ENCODE assay signal across 23 cellular contexts in the genomic region with DNA sequence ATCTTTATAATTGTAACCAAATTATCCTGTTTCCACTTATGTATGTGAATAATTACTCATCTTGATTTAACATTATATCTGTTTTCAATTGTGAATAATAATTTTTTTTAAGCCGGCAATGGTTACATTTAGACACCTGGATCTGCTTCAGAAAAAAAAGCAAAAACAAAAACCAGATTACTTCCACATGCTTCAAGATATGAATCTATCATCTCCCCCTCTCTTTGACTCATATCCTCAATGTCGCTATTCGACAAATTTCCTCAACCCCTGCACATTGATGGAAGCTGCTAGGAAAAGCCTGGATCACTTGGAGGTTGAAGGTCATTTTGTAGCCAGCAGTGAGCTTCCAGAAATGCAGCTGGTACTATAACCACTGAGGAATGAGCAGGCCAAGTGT. TPM values are rescaled to one million over a fixed set of nuclear protein-coding genes. Genes with fewer than 3 reads are reported as not detected.
"Had no signal": no experiment of that assay in that cellular context is flagged by ENCODE, and none has a peak within 500 bp of the region (broad histone marks: within the 10 kb centered on the region; RNA-seq: fewer than 3 reads in every experiment).

No MANE protein-coding gene starts in this region.

- H3K27me3 ChIP-seq: brain microvascular endothelial cell, upper lobe of right lung had no signal

- H3K27ac Mint-ChIP-seq: activated CD4-positive, alpha-beta memory T cell treated with anti-CD3 and anti-CD28 coated beads, Interleukin-2, amount 10 ng/mL, durations not matched to agents 7 days and 5 days; activated T-helper 2 cell treated with anti-CD3 and anti-CD28 coated beads, Interferon-gamma antibody, Interleukin-2, Interleukin-4, amounts not matched to agents 10 μg/mL and 5 μg/mL and 100 μg/mL, durations not matched to agents 14 hours and 24 hours and 36 hours; endodermal cell; mesothelial cell of epicardium; nephron; WTC11 had no signal

- H3K9me3 ChIP-seq: upper lobe of right lung had no signal

- DNase-seq: activated CD4-positive, alpha-beta memory T cell treated with anti-CD3 and anti-CD28 coated beads, Interleukin-2, amount 10 ng/mL, durations not matched to agents 7 days and 5 days; activated CD4-positive, alpha-beta T cell treated with anti-CD3 and anti-CD28 coated beads for 4 hours; activated naive CD4-positive, alpha-beta T cell treated with Interleukin-2 at 50 U/mL for 16 hours; activated T-cell treated with anti-CD3 and anti-CD28 coated beads, Interleukin-2, amount 50 U/mL, for 1 hour; anterior cingulate cortex; brain microvascular endothelial cell; central memory CD4-positive, alpha-beta T cell; endodermal cell; erythroblast; foreskin melanocyte; head of caudate nucleus; retina; stimulated activated CD8-positive, alpha-beta memory T cell treated with anti-CD3 and anti-CD28 coated beads, Interleukin-4, amount 100 ng/mL, for 48 hours; stimulated activated naive CD4-positive, alpha-beta T cell; upper lobe of right lung had no signal

- H3K4me1 ChIP-seq: upper lobe of right lung had no signal

- H3K27ac ChIP-seq: brain microvascular endothelial cell, upper lobe of right lung had no signal

- FAIRE-seq: colon, keratinocyte had no signal

- H3K4me3 Mint-ChIP-seq: activated CD4-positive, alpha-beta memory T cell treated with anti-CD3 and anti-CD28 coated beads, Interleukin-2, amount 10 ng/mL, durations not matched to agents 7 days and 5 days; endodermal cell; mesothelial cell of epicardium; nephron; WTC11 had no signal

- ATAC-seq: left lobe of liver, upper lobe of right lung, WTC11 had no signal

- H3K9me3 Mint-ChIP-seq: activated CD4-positive, alpha-beta memory T cell treated with anti-CD3 and anti-CD28 coated beads, Interleukin-2, amount 10 ng/mL, durations not matched to agents 7 days and 5 days; activated T-helper 2 cell treated with anti-CD3 and anti-CD28 coated beads, Interferon-gamma antibody, Interleukin-2, Interleukin-4, amounts not matched to agents 10 μg/mL and 5 μg/mL and 100 μg/mL, durations not matched to agents 14 hours and 24 hours and 36 hours; endodermal cell; mesothelial cell of epicardium; nephron; WTC11 had no signal

- H3K36me3 ChIP-seq: brain microvascular endothelial cell, upper lobe of right lung had no signal

- H3K4me1 Mint-ChIP-seq: endodermal cell, mesothelial cell of epicardium, nephron, WTC11 had no signal

- H3K4me3 ChIP-seq: lung, upper lobe of right lung had no signal

- H3K36me3 Mint-ChIP-seq: mesothelial cell of epicardium, WTC11 had no signal

RNA-seq across cellular contexts. Expression of a gene that starts 42.7 kb away (rescaled TPM):
- total RNA-seq: activated CD4-positive, alpha-beta memory T cell treated with anti-CD3 and anti-CD28 coated beads, Interleukin-2, amount 10 ng/mL, durations not matched to agents 7 days and 5 days; activated T-helper 2 cell treated with anti-CD3 and anti-CD28 coated beads, Interferon-gamma antibody, Interleukin-2, Interleukin-4, amounts not matched to agents 10 μg/mL and 5 μg/mL and 100 μg/mL, durations not matched to agents 14 hours and 24 hours and 36 hours had no signal
